Comparison of ENCODE assay signal across 8 cellular contexts in the genomic region with DNA sequence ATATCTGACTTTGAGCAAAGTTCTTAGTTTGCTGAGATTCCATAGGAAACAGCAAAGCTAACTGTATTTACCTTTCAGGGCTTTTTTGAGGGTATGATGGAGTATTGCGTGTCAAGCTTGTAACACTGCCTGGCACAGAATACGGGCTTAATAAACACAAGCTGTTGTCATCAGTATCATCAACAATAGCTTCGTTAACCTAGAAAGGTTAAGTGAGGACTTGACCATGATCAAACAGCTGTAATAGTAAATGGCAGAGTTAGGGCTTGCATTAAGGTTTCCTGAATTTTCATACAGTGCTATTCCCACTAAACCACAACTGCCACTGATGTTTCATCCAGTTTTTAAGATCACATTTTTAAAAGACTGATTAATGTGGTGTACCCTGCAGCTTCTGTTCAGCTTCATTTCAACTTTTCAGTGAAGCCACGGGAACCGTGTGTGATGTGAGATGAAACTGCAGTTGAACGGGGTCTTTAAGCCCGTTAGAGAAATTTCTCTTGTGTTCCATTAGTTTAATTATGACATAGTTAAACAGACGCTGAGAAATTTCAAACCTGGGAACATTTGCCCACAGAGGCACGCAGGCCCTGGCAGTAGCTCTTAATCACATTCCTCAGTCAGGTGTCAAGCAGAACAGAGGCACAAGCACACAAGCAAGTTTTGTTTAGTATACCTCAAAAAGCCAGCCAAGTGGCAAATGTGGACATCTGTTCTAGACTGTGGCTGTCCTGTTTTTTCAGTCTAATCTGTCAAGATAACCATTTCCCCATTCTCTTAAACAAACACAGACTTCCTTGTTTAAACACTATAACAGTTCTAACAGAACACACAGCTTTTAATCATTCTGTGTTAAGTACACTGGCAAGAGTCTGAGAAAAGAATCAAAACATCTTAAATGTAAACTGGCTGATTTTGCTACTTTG.
A peak's percentile ranks its signal among the peaks of the same experiment; 100 is the strongest.
DNase-seq lines count a peak whose midpoint lies in the region; ATAC-seq and TF ChIP-seq lines count a peak whose summit lies in the region.

No MANE protein-coding gene starts in this region.

- no peak overlapping the region for H3K4me3 ChIP-seq in testis

- no peak overlapping the region for H3K27ac Mint-ChIP-seq in activated CD8-positive, alpha-beta T cell treated with anti-CD3 and anti-CD28 coated beads for 36 hours
- H3K27ac Mint-ChIP-seq in activated CD4-positive, alpha-beta T cell treated with anti-CD3 and anti-CD28 coated beads for 36 hours, result no peak overlapping the region

- H3K4me3 Mint-ChIP-seq in activated CD8-positive, alpha-beta T cell treated with anti-CD3 and anti-CD28 coated beads for 36 hours, result no peak overlapping the region
- no peak overlapping the region for H3K4me3 Mint-ChIP-seq in activated CD4-positive, alpha-beta T cell treated with anti-CD3 and anti-CD28 coated beads for 36 hours

- no peak for TF ChIP-seq CTCF in testis (IDR thresholded peaks at IDR 0.05)
- no peak for TF ChIP-seq CTCF in activated CD8-positive, alpha-beta T cell treated with anti-CD3 and anti-CD28 coated beads for 36 hours (IDR thresholded peaks at IDR 0.05)

- H3K27ac ChIP-seq in testis, result no peak overlapping the region

- H3K27me3 Mint-ChIP-seq in activated CD8-positive, alpha-beta T cell treated with anti-CD3 and anti-CD28 coated beads for 36 hours, result peaks cover 10% of the 10 kb centered on the region
- peaks cover 11% of the 10 kb centered on the region for H3K27me3 Mint-ChIP-seq in activated CD4-positive, alpha-beta T cell treated with anti-CD3 and anti-CD28 coated beads for 36 hours

- WGBS in testis, 2 donors, result 41 to 53% methylated on average over 9 of the region's 9 CpGs

- H3K9me3 ChIP-seq in testis, result no peaks in the 10 kb centered on the region

- DNase-seq in UCSD-AML1 (lab: John Stamatoyannopoulos, UW; ENCODE audit: unreplicated experiment) (peak; percentile 28), left cardiac atrium (peak; percentile 23), testis (peak; percentile 21), NCI-H2227 (lab: John Stamatoyannopoulos, UW; ENCODE audit: unreplicated experiment) (no peak)
- no peak for DNase-seq in activated CD8-positive, alpha-beta T cell treated with anti-CD3 and anti-CD28 coated beads for 36 hours
- no peak for DNase-seq in activated CD4-positive, alpha-beta T cell treated with anti-CD3 and anti-CD28 coated beads for 36 hours

- no peaks in the 10 kb centered on the region for H3K9me3 Mint-ChIP-seq in activated CD8-positive, alpha-beta T cell treated with anti-CD3 and anti-CD28 coated beads for 36 hours
- no peaks in the 10 kb centered on the region for H3K9me3 Mint-ChIP-seq in activated CD4-positive, alpha-beta T cell treated with anti-CD3 and anti-CD28 coated beads for 36 hours (ENCODE audit: low read depth)

- no peak; the same call in 1 of the 2 replicates for TF ChIP-seq EP300 in Ishikawa (IDR thresholded peaks at IDR 0.05; ENCODE audit: borderline replicate concordance)

- ATAC-seq in GM18907 (IDR thresholded peaks at IDR 0.05; ENCODE audit: unreplicated experiment), result peak; percentile 81
- peak; percentile 57 to 86 for ATAC-seq in left cardiac atrium
- ATAC-seq in activated CD8-positive, alpha-beta T cell treated with anti-CD3 and anti-CD28 coated beads for 36 hours, result no peak
- ATAC-seq in activated CD4-positive, alpha-beta T cell treated with anti-CD3 and anti-CD28 coated beads for 36 hours, result no peak

- intact Hi-C loops in left cardiac atrium (cut with DNase I) (no loop called here), testis (cut with DNase I; ENCODE audit: low total_unique reads) (no loop called here)
- intact Hi-C loops in activated CD8-positive, alpha-beta T cell treated with anti-CD3 and anti-CD28 coated beads for 36 hours (cut with micrococcal nuclease), result no loop called here
- intact Hi-C loops in activated CD4-positive, alpha-beta T cell treated with anti-CD3 and anti-CD28 coated beads for 36 hours (cut with DNase I, micrococcal nuclease), result no loop called here

- H3K27me3 ChIP-seq in testis, result no peaks in the 10 kb centered on the region

- H3K4me1 ChIP-seq in testis, result peaks cover 6% of the 10 kb centered on the region

- POLR2A ChIA-PET in activated CD8-positive, alpha-beta T cell treated with anti-CD3 and anti-CD28 coated beads for 36 hours (lab: Charles Lee), result no interaction called here
- POLR2A ChIA-PET in activated CD4-positive, alpha-beta T cell treated with anti-CD3 and anti-CD28 coated beads for 36 hours (lab: Charles Lee), result no interaction called here

- no peaks in the 10 kb centered on the region for H3K36me3 ChIP-seq in testis (ENCODE audit: low read depth, missing control alignments)

- TF ChIP-seq POLR2A in testis (IDR thresholded peaks at IDR 0.05), result no peak

- no peak for TF ChIP-seq RAD21 in Ishikawa (IDR thresholded peaks at IDR 0.05; ENCODE audit: low read depth)

- CTCF ChIA-PET in activated CD8-positive, alpha-beta T cell treated with anti-CD3 and anti-CD28 coated beads for 36 hours (lab: Charles Lee), result interaction anchor here (0.7 kb wide), 1 partner anchor 21 kb away, joined by 3 read pairs; no protein-coding TSS in a partner anchor
- CTCF ChIA-PET in activated CD4-positive, alpha-beta T cell treated with anti-CD3 and anti-CD28 coated beads for 36 hours (lab: Charles Lee), result interaction anchor here (0.8 kb wide), 1 partner anchor 10 kb away, joined by 3 read pairs; no protein-coding TSS in a partner anchor

- no peaks in the 10 kb centered on the region for H3K4me1 Mint-ChIP-seq in activated CD8-positive, alpha-beta T cell treated with anti-CD3 and anti-CD28 coated beads for 36 hours (ENCODE audit: low read depth)
- no peaks in the 10 kb centered on the region for H3K4me1 Mint-ChIP-seq in activated CD4-positive, alpha-beta T cell treated with anti-CD3 and anti-CD28 coated beads for 36 hours

- H3K36me3 Mint-ChIP-seq in activated CD8-positive, alpha-beta T cell treated with anti-CD3 and anti-CD28 coated beads for 36 hours (ENCODE audit: low read depth), result no peaks in the 10 kb centered on the region
- H3K36me3 Mint-ChIP-seq in activated CD4-positive, alpha-beta T cell treated with anti-CD3 and anti-CD28 coated beads for 36 hours (ENCODE audit: low read depth), result no peaks in the 10 kb centered on the region

TF ChIP-seq in Ishikawa, 13 proteins besides CTCF, POLR2A, EP300 and RAD21:
- TF ChIP-seq TCF12 (IDR thresholded peaks at IDR 0.05; ENCODE audit: low read depth) (peak; percentile 50), NFIC (IDR thresholded peaks at IDR 0.05) (no peak; the same call in 1 of the 2 replicates), MAX (IDR thresholded peaks at IDR 0.05) (no peak), ZBTB7A (IDR thresholded peaks at IDR 0.05; ENCODE audit: low read depth) (no peak), TAF1 (IDR thresholded peaks at IDR 0.05; ENCODE audit: low read depth) (no peak), YY1 (IDR thresholded peaks at IDR 0.05; ENCODE audit: low read depth) (no peak), TEAD4 (IDR thresholded peaks at IDR 0.05) (peak; percentile 67)
- TF ChIP-seq, protein P1, sequence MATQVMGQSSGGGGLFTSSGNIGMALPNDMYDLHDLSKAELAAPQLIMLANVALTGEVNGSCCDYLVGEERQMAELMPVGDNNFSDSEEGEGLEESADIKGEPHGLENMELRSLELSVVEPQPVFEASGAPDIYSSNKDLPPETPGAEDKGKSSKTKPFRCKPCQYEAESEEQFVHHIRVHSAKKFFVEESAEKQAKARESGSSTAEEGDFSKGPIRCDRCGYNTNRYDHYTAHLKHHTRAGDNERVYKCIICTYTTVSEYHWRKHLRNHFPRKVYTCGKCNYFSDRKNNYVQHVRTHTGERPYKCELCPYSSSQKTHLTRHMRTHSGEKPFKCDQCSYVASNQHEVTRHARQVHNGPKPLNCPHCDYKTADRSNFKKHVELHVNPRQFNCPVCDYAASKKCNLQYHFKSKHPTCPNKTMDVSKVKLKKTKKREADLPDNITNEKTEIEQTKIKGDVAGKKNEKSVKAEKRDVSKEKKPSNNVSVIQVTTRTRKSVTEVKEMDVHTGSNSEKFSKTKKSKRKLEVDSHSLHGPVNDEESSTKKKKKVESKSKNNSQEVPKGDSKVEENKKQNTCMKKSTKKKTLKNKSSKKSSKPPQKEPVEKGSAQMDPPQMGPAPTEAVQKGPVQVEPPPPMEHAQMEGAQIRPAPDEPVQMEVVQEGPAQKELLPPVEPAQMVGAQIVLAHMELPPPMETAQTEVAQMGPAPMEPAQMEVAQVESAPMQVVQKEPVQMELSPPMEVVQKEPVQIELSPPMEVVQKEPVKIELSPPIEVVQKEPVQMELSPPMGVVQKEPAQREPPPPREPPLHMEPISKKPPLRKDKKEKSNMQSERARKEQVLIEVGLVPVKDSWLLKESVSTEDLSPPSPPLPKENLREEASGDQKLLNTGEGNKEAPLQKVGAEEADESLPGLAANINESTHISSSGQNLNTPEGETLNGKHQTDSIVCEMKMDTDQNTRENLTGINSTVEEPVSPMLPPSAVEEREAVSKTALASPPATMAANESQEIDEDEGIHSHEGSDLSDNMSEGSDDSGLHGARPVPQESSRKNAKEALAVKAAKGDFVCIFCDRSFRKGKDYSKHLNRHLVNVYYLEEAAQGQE (IDR thresholded peaks at IDR 0.05; ENCODE audit: low read depth), result no peak

Comparison
In these comparisons a context has a peak if more than half of its experiments do, and no peak if none do; other contexts are left out.
1. ATAC-seq: peak in GM18907 (single experiment) and left cardiac atrium (2 of 2); none in activated CD8-positive, alpha-beta T cell treated with anti-CD3 and anti-CD28 coated beads for 36 hours (single experiment) and activated CD4-positive, alpha-beta T cell treated with anti-CD3 and anti-CD28 coated beads for 36 hours (single experiment).
2. DNase-seq: peak in UCSD-AML1 (single experiment), left cardiac atrium (single experiment) and testis (single experiment); none in activated CD8-positive, alpha-beta T cell treated with anti-CD3 and anti-CD28 coated beads for 36 hours (single experiment), NCI-H2227 (single experiment) and activated CD4-positive, alpha-beta T cell treated with anti-CD3 and anti-CD28 coated beads for 36 hours (single experiment).